10 cellular contexts compared by ENCODE assay signal in genomic region chr17:61218438-61218837, GRCh38.
DNase-seq lines count a peak whose midpoint lies in the region; TF ChIP-seq lines count a peak whose summit lies in the region.
"Had no signal": no experiment of that assay in that cellular context is flagged by ENCODE, and none has a peak within 500 bp of the region (broad histone marks: within the 10 kb centered on the region; RNA-seq: fewer than 3 reads in every experiment).

No MANE protein-coding gene starts in this region.

- H3K4me3 ChIP-seq in A673 (ENCODE audit: low read depth, low read length, poor library complexity, severe bottlenecking) (no peak overlapping the region), GM12865 (ENCODE audit: low read depth, low read length) (no peak overlapping the region), SJSA1 (no peak overlapping the region)

- H3K27me3 ChIP-seq in A673 (replicated peaks; ENCODE audit: insufficient read depth, low read depth, low read length, poor library complexity) (no peaks in the 10 kb centered on the region), SJSA1 (replicated peaks) (no peaks in the 10 kb centered on the region)

- H3K4me1 ChIP-seq in A673 (ENCODE audit: insufficient read depth, low read length, poor library complexity, severe bottlenecking) (no peaks in the 10 kb centered on the region), SJSA1 (replicated peaks) (peaks cover 37% of the 10 kb centered on the region)

- CTCF ChIA-PET in A673 (lab: Charles Lee), result no interaction called here
- CTCF ChIA-PET in GM10248 (lab: Yijun Ruan, JAX), result interaction anchor here (1.0 kb wide), 1 partner anchor 9 kb away, joined by 3 read pairs; no protein-coding TSS in a partner anchor

- intact Hi-C loops in A673 (cut with micrococcal nuclease; ENCODE audit: unreplicated experiment), result no loop called here

- TF ChIP-seq CTCF in A673 (conservative IDR thresholded peaks at IDR 0.05; ENCODE audit: low read depth, low read length) (no peak), GM12865 (IDR thresholded peaks at IDR 0.05; ENCODE audit: insufficient read depth, low read depth, low read length, missing control alignments) (no peak), GM10248 (IDR thresholded peaks at IDR 0.05; ENCODE audit: control extremely low read depth, extremely low read depth, low read depth, missing control alignments) (no peak)

- POLR2A ChIA-PET in A673 (lab: Charles Lee; ENCODE audit: low non-redundant PET), result interaction anchor here (0.6 kb wide), 1 partner anchor 145 kb away, joined by 4 read pairs; no protein-coding TSS in a partner anchor
- POLR2A ChIA-PET in GM10248 (lab: Yijun Ruan, JAX), result no interaction called here

- no peaks in the 10 kb centered on the region for H3K9me3 ChIP-seq in A673 (ENCODE audit: low read depth, low read length, poor library complexity, severe bottlenecking)
- H3K9me3 ChIP-seq in SJSA1 (replicated peaks), result no peaks in the 10 kb centered on the region
- H3K9me3 ChIP-seq: Caco-2 had no signal

- no TSS peak for BruUV-seq in A673 (replicated peaks; lab: Mats Ljungman, UMichigan)

- H3K27ac ChIP-seq in A673 (ENCODE audit: low read depth, low read length, poor library complexity, severe bottlenecking) (no peak overlapping the region), SJSA1 (peak overlapping the region; percentile 1; the same call in 1 of the 2 replicates)

- peak; percentile 37 for DNase-seq in A673 (ENCODE audit: low spot score)
- peak; percentile 29 for DNase-seq in GM12865 (ENCODE audit: low read depth)
- peak; percentile 52 to 60 for DNase-seq in SJSA1 (ENCODE audit: low read depth in 1 of 2, low spot score in 2 of 2)
- peak; percentile 55 for DNase-seq in hepatic stellate cell (ENCODE audit: low spot score)
- DNase-seq in NCI-H1930 (lab: John Stamatoyannopoulos, UW), result no peak
- no peak for DNase-seq in dedifferentiated amniotic fluid mesenchymal stem cell (ENCODE audit: extremely low spot score)
- no peak for DNase-seq in GM10248 (ENCODE audit: extremely low spot score)
- no peak for DNase-seq in activated CD4-positive, alpha-beta T cell treated with anti-CD3 and anti-CD28 coated beads, Interleukin-2, amount 50 U/mL, for 4 hours
- DNase-seq: activated naive CD8-positive, alpha-beta T cell treated with anti-CD3 and anti-CD28 coated beads for 36 hours; Caco-2 had no signal

- H3K36me3 ChIP-seq in A673 (ENCODE audit: insufficient read depth, low read length, poor library complexity, severe bottlenecking) (no peaks in the 10 kb centered on the region), SJSA1 (no peaks in the 10 kb centered on the region)

Comparison
In these comparisons a context has a peak if more than half of its experiments do, and no peak if none do; other contexts are left out.
1. DNase-seq: peak in A673 (single experiment), GM12865 (single experiment), SJSA1 (2 of 2) and hepatic stellate cell (single experiment); none in NCI-H1930 (0 of 2), dedifferentiated amniotic fluid mesenchymal stem cell (single experiment), GM10248 (single experiment) and activated CD4-positive, alpha-beta T cell treated with anti-CD3 and anti-CD28 coated beads, Interleukin-2, amount 50 U/mL, for 4 hours (0 of 2).